10 cellular contexts compared by ENCODE assay signal in genomic region chr22:24407278-24407665, GRCh38. TPM values are rescaled to one million over a fixed set of nuclear protein-coding genes. Genes with fewer than 3 reads are reported as not detected.
A peak's percentile ranks its signal among the peaks of the same experiment; 100 is the strongest.
DNase-seq lines count a peak whose midpoint lies in the region; ATAC-seq lines count a peak whose summit lies in the region.
"Had no signal": no experiment of that assay in that cellular context is flagged by ENCODE, and none has a peak within 500 bp of the region (broad histone marks: within the 10 kb centered on the region; RNA-seq: fewer than 3 reads in every experiment).

No MANE protein-coding gene starts in this region.

- peak; percentile 41 for DNase-seq in activated naive CD4-positive, alpha-beta T cell treated with anti-CD3 and anti-CD28 coated beads, Interleukin-2, amount 10 ng/mL, durations not matched to agents 7 days and 5 days
- no peak for DNase-seq in activated naive CD4-positive, alpha-beta T cell treated with Interleukin-2 at 50 U/mL for 16 hours
- DNase-seq in activated naive CD8-positive, alpha-beta T cell treated with anti-CD3 and anti-CD28 coated beads, Interleukin-2, amount 10 ng/mL, durations not matched to agents 7 days and 5 days = peak; percentile 44
- DNase-seq in left lobe of liver (ENCODE audit: low spot score) (peak; percentile 53), mesenteric fat pad (ENCODE audit: low spot score) (no peak)
- DNase-seq in stimulated activated effector memory CD8-positive, alpha-beta T cell treated with anti-CD3 and anti-CD28 coated beads, Interleukin-12 subunit alpha, Interleukin-12 subunit beta, amount 100 ng/mL, for 72 hours (ENCODE audit: low spot score in 2 of 2) = no peak
- DNase-seq in stimulated activated CD4-positive, alpha-beta T cell treated with anti-CD3 and anti-CD28 coated beads, Interleukin-2, amount 100 ng/mL, for 48 hours = no peak
- no peak for DNase-seq in NK-92 treated with Interleukin-12 subunit alpha and Interleukin-12 subunit beta, amount 100 ng/mL, for 24 hours (lab: John Stamatoyannopoulos, UW)
- DNase-seq: NCI-H2171; stimulated activated CD4-positive, alpha-beta T cell treated with anti-CD3 and anti-CD28 coated beads, Interleukin-15, amount 100 ng/mL, for 24 hours had no signal

- H3K27me3 Mint-ChIP-seq in activated naive CD4-positive, alpha-beta T cell treated with anti-CD3 and anti-CD28 coated beads, Interleukin-2, amount 10 ng/mL, durations not matched to agents 7 days and 5 days = no peaks in the 10 kb centered on the region
- H3K27me3 Mint-ChIP-seq in activated naive CD8-positive, alpha-beta T cell treated with anti-CD3 and anti-CD28 coated beads, Interleukin-2, amount 10 ng/mL, durations not matched to agents 7 days and 5 days = peaks cover 1% of the 10 kb centered on the region

- no peak overlapping the region for H3K4me3 Mint-ChIP-seq in activated naive CD4-positive, alpha-beta T cell treated with anti-CD3 and anti-CD28 coated beads, Interleukin-2, amount 10 ng/mL, durations not matched to agents 7 days and 5 days
- H3K4me3 Mint-ChIP-seq in activated naive CD8-positive, alpha-beta T cell treated with anti-CD3 and anti-CD28 coated beads, Interleukin-2, amount 10 ng/mL, durations not matched to agents 7 days and 5 days = peak overlapping the region; percentile 58
- H3K4me3 Mint-ChIP-seq in stimulated activated effector memory CD8-positive, alpha-beta T cell treated with anti-CD3 and anti-CD28 coated beads, Interleukin-12 subunit alpha, Interleukin-12 subunit beta, amount 100 ng/mL, for 72 hours = peak overlapping the region; percentile 20

- CTCF ChIA-PET in activated naive CD4-positive, alpha-beta T cell treated with anti-CD3 and anti-CD28 coated beads, Interleukin-2, amount 10 ng/mL, durations not matched to agents 7 days and 5 days (lab: Charles Lee) = interaction anchor here (0.9 to 1.4 kb wide), 3 partner anchors 49 to 114 kb away, joined by 3 read pairs; no protein-coding TSS in a partner anchor

- peak overlapping the region; percentile 72 for H3K27ac Mint-ChIP-seq in activated naive CD4-positive, alpha-beta T cell treated with anti-CD3 and anti-CD28 coated beads, Interleukin-2, amount 10 ng/mL, durations not matched to agents 7 days and 5 days
- peak overlapping the region; percentile 87 for H3K27ac Mint-ChIP-seq in activated naive CD8-positive, alpha-beta T cell treated with anti-CD3 and anti-CD28 coated beads, Interleukin-2, amount 10 ng/mL, durations not matched to agents 7 days and 5 days
- H3K27ac Mint-ChIP-seq in stimulated activated effector memory CD8-positive, alpha-beta T cell treated with anti-CD3 and anti-CD28 coated beads, Interleukin-12 subunit alpha, Interleukin-12 subunit beta, amount 100 ng/mL, for 72 hours = peak overlapping the region; percentile 74

- H3K36me3 Mint-ChIP-seq in activated naive CD4-positive, alpha-beta T cell treated with anti-CD3 and anti-CD28 coated beads, Interleukin-2, amount 10 ng/mL, durations not matched to agents 7 days and 5 days = peaks cover 6% of the 10 kb centered on the region
- H3K36me3 Mint-ChIP-seq in activated naive CD8-positive, alpha-beta T cell treated with anti-CD3 and anti-CD28 coated beads, Interleukin-2, amount 10 ng/mL, durations not matched to agents 7 days and 5 days = peaks cover 17% of the 10 kb centered on the region
- H3K36me3 Mint-ChIP-seq in stimulated activated effector memory CD8-positive, alpha-beta T cell treated with anti-CD3 and anti-CD28 coated beads, Interleukin-12 subunit alpha, Interleukin-12 subunit beta, amount 100 ng/mL, for 72 hours = peaks cover 57% of the 10 kb centered on the region

- H3K4me1 Mint-ChIP-seq in activated naive CD4-positive, alpha-beta T cell treated with anti-CD3 and anti-CD28 coated beads, Interleukin-2, amount 10 ng/mL, durations not matched to agents 7 days and 5 days = peaks cover 32% of the 10 kb centered on the region
- H3K4me1 Mint-ChIP-seq in activated naive CD8-positive, alpha-beta T cell treated with anti-CD3 and anti-CD28 coated beads, Interleukin-2, amount 10 ng/mL, durations not matched to agents 7 days and 5 days = peaks cover 49% of the 10 kb centered on the region
- H3K4me1 Mint-ChIP-seq in stimulated activated effector memory CD8-positive, alpha-beta T cell treated with anti-CD3 and anti-CD28 coated beads, Interleukin-12 subunit alpha, Interleukin-12 subunit beta, amount 100 ng/mL, for 72 hours = peaks cover 66% of the 10 kb centered on the region

- POLR2A ChIA-PET in activated naive CD8-positive, alpha-beta T cell treated with anti-CD3 and anti-CD28 coated beads, Interleukin-2, amount 10 ng/mL, durations not matched to agents 7 days and 5 days (lab: Charles Lee) = interaction anchor here (0.9 kb wide), 1 partner anchor 14 kb away, joined by 3 read pairs; no protein-coding TSS in a partner anchor

- no peaks in the 10 kb centered on the region for H3K9me3 Mint-ChIP-seq in activated naive CD4-positive, alpha-beta T cell treated with anti-CD3 and anti-CD28 coated beads, Interleukin-2, amount 10 ng/mL, durations not matched to agents 7 days and 5 days
- no peaks in the 10 kb centered on the region for H3K9me3 Mint-ChIP-seq in activated naive CD8-positive, alpha-beta T cell treated with anti-CD3 and anti-CD28 coated beads, Interleukin-2, amount 10 ng/mL, durations not matched to agents 7 days and 5 days
- no peaks in the 10 kb centered on the region for H3K9me3 Mint-ChIP-seq in stimulated activated effector memory CD8-positive, alpha-beta T cell treated with anti-CD3 and anti-CD28 coated beads, Interleukin-12 subunit alpha, Interleukin-12 subunit beta, amount 100 ng/mL, for 72 hours

- peak; percentile 41 for ATAC-seq in activated naive CD8-positive, alpha-beta T cell treated with anti-CD3 and anti-CD28 coated beads, Interleukin-2, amount 10 ng/mL, durations not matched to agents 7 days and 5 days (ENCODE audit: low read depth)
- ATAC-seq in left lobe of liver = peak; percentile 61
- ATAC-seq in stimulated activated effector memory CD8-positive, alpha-beta T cell treated with anti-CD3 and anti-CD28 coated beads, Interleukin-12 subunit alpha, Interleukin-12 subunit beta, amount 100 ng/mL, for 72 hours = no peak

RNA-seq across cellular contexts. Expression of gene ADORA2A, which starts 20.1 kb away (rescaled TPM):
- total RNA-seq in activated naive CD8-positive, alpha-beta T cell treated with anti-CD3 and anti-CD28 coated beads, Interleukin-2, amount 10 ng/mL, durations not matched to agents 7 days and 5 days = 10 to 100 TPM; 29.1 to 30.3 TPM
- total RNA-seq in left lobe of liver (4.1 TPM), mesenteric fat pad (2.6 TPM)

Comparison
In these comparisons a context has a peak if more than half of its experiments do, and no peak if none do; other contexts are left out.
1. DNase-seq: peak in activated naive CD4-positive, alpha-beta T cell treated with anti-CD3 and anti-CD28 coated beads, Interleukin-2, amount 10 ng/mL, durations not matched to agents 7 days and 5 days (single experiment), activated naive CD8-positive, alpha-beta T cell treated with anti-CD3 and anti-CD28 coated beads, Interleukin-2, amount 10 ng/mL, durations not matched to agents 7 days and 5 days (single experiment) and left lobe of liver (single experiment); none in activated naive CD4-positive, alpha-beta T cell treated with Interleukin-2 at 50 U/mL for 16 hours (single experiment), stimulated activated effector memory CD8-positive, alpha-beta T cell treated with anti-CD3 and anti-CD28 coated beads, Interleukin-12 subunit alpha, Interleukin-12 subunit beta, amount 100 ng/mL, for 72 hours (0 of 2), mesenteric fat pad (single experiment), stimulated activated CD4-positive, alpha-beta T cell treated with anti-CD3 and anti-CD28 coated beads, Interleukin-2, amount 100 ng/mL, for 48 hours (0 of 2) and NK-92 treated with Interleukin-12 subunit alpha and Interleukin-12 subunit beta, amount 100 ng/mL, for 24 hours (single experiment).
2. Peak in every context shown above with its lines, with median percentiles within 50 percentile points of each other: H3K27ac Mint-ChIP-seq.